8 cellular contexts compared by ENCODE assay signal in the genomic region with DNA sequence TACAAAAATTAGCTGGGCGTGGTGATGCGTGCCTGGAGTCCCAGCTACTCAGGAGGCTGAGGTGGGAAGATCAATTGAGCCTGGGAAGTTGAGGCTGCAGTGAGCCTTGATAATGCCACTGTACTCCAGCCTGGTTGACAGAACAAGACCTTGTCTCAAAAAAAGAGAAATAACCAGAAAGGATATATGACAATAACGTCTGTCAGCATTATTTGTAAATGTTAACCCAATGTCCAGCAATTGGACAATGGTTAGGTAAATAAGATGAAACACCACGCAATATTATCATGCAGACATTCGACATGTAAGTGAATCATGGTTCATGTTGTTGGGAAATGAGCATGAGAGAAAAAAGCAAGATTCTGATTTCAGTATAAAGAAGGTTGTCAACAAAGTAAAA.
"Had no signal": no experiment of that assay in that cellular context is flagged by ENCODE, and none has a peak within 500 bp of the region (broad histone marks: within the 10 kb centered on the region; RNA-seq: fewer than 3 reads in every experiment).

No MANE protein-coding gene starts in this region.

- H3K27ac ChIP-seq: HL-60 had no signal

- DNase-seq: H7, HFFc6, IMR-90, KBM-7 had no signal

- H3K4me3 ChIP-seq: GM23338, HAP-1 had no signal

- H3K27ac Mint-ChIP-seq: GM23338, HFFc6 had no signal

- H3K9me3 Mint-ChIP-seq: HFFc6 had no signal

- ATAC-seq: GM23338, HCT116 had no signal

- H3K4me3 Mint-ChIP-seq: GM23338, HFFc6 had no signal

- H3K9me3 ChIP-seq: HAP-1 had no signal

- H3K36me3 ChIP-seq: HAP-1 had no signal

- H3K4me2 ChIP-seq: GM23338 had no signal

- H2AFZ ChIP-seq: GM23338 had no signal
